26 cellular contexts compared by ENCODE assay signal in genomic region chr4:143308377-143308776, GRCh38.
"Had no signal": no experiment of that assay in that cellular context is flagged by ENCODE, and none has a peak within 500 bp of the region (broad histone marks: within the 10 kb centered on the region; RNA-seq: fewer than 3 reads in every experiment).

No MANE protein-coding gene starts in this region.

- H3K9me3 ChIP-seq: colonic mucosa, esophagus muscularis mucosa, esophagus squamous epithelium, gastrocnemius medialis, gastroesophageal sphincter, heart left ventricle, heart right ventricle had no signal

- ATAC-seq: effector memory CD8-positive, alpha-beta T cell; foreskin keratinocyte; gastrocnemius medialis; gastroesophageal sphincter had no signal

- H3K4me1 ChIP-seq: colonic mucosa, foreskin keratinocyte, gastrocnemius medialis, gastroesophageal sphincter had no signal

- H3K4me3 ChIP-seq: colonic mucosa, coronary artery, dorsolateral prefrontal cortex, esophagus muscularis mucosa, esophagus squamous epithelium, gastrocnemius medialis, gastroesophageal sphincter, heart left ventricle, heart right ventricle had no signal

- H3K36me3 ChIP-seq: colonic mucosa, esophagus muscularis mucosa, esophagus squamous epithelium, gastrocnemius medialis, gastroesophageal sphincter, heart left ventricle, heart right ventricle had no signal

- H3K27me3 ChIP-seq: colonic mucosa, dorsolateral prefrontal cortex, esophagus muscularis mucosa, esophagus squamous epithelium, foreskin keratinocyte, gastrocnemius medialis, gastroesophageal sphincter, heart left ventricle, heart right ventricle had no signal

- FAIRE-seq: colon, endometrium, endothelial cell of umbilical vein, frontal cortex had no signal

- DNase-seq: cortex of kidney; dermis blood vessel endothelial cell; dorsolateral prefrontal cortex; effector CD4-positive, alpha-beta T cell; effector CD8-positive, alpha-beta T cell; effector memory CD4-positive, alpha-beta T cell; effector memory CD8-positive, alpha-beta T cell; endodermal cell; esophagus squamous epithelium; foreskin fibroblast; foreskin keratinocyte; foreskin melanocyte; gastrocnemius medialis; glutamatergic neuron; head of caudate nucleus; heart left ventricle; heart right ventricle had no signal

- H3K27ac ChIP-seq: colonic mucosa, coronary artery, dorsolateral prefrontal cortex, epithelial cell of prostate, esophagus muscularis mucosa, esophagus squamous epithelium, foreskin keratinocyte, gastrocnemius medialis, gastroesophageal sphincter, heart left ventricle, heart right ventricle had no signal
